2 cellular contexts compared by ENCODE assay signal in the genomic region with DNA sequence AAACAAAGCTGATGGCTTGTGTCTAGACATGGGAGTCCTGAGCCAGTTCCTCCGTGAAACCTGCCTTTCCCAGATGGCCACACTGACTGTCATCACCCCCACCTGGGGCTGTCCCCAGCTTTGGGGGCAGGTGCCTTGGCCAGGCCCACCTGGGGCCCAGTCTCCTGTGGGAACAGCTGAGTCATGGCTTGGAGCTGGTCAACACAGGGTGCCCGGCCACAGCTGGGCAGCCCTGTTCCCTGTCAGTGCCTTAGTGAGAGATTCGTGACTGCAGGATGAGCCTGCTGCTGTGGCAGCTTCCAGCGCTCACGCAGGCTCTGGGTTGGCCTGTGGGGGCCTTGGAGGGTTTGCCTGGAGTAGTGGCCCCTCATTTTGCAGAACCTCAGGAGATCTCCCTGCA.
TF ChIP-seq lines count a peak whose summit lies in the region.

No MANE protein-coding gene starts in this region.

TF ChIP-seq in SK-N-SH treated with all-trans-retinoic acid at 6 μM for 48 hours, 23 proteins besides CTCF, POLR2A, EP300 and RAD21 (continued from another document):
- TF ChIP-seq, protein P1, sequence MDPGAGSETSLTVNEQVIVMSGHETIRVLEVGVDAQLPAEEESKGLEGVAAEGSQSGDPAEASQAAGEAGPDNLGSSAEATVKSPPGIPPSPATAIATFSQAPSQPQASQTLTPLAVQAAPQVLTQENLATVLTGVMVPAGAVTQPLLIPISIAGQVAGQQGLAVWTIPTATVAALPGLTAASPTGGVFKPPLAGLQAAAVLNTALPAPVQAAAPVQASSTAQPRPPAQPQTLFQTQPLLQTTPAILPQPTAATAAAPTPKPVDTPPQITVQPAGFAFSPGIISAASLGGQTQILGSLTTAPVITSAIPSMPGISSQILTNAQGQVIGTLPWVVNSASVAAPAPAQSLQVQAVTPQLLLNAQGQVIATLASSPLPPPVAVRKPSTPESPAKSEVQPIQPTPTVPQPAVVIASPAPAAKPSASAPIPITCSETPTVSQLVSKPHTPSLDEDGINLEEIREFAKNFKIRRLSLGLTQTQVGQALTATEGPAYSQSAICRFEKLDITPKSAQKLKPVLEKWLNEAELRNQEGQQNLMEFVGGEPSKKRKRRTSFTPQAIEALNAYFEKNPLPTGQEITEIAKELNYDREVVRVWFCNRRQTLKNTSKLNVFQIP (CRISPR knock-in tag; IDR thresholded peaks at IDR 0.05; ENCODE audit: borderline replicate concordance, low read depth): no peak
- TF ChIP-seq BACH2 (CRISPR knock-in tag; IDR thresholded peaks at IDR 0.05; ENCODE audit: borderline replicate concordance) (no peak), ZNF8 (CRISPR knock-in tag; IDR thresholded peaks at IDR 0.05) (no peak), ARNTL (CRISPR knock-in tag; IDR thresholded peaks at IDR 0.05; ENCODE audit: borderline replicate concordance, low read depth) (no peak), ZNF565 (CRISPR knock-in tag; conservative IDR thresholded peaks at IDR 0.05; ENCODE audit: low read depth) (no peak), OSR1 (CRISPR knock-in tag; IDR thresholded peaks at IDR 0.05) (no peak)
- TF ChIP-seq, protein P2, sequence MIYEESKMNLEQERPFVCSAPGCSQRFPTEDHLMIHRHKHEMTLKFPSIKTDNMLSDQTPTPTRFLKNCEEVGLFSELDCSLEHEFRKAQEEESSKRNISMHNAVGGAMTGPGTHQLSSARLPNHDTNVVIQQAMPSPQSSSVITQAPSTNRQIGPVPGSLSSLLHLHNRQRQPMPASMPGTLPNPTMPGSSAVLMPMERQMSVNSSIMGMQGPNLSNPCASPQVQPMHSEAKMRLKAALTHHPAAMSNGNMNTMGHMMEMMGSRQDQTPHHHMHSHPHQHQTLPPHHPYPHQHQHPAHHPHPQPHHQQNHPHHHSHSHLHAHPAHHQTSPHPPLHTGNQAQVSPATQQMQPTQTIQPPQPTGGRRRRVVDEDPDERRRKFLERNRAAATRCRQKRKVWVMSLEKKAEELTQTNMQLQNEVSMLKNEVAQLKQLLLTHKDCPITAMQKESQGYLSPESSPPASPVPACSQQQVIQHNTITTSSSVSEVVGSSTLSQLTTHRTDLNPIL (CRISPR knock-in tag; IDR thresholded peaks at IDR 0.05; ENCODE audit: low read depth): no peak

TF ChIP-seq in SK-N-SH, 30 proteins besides CTCF, POLR2A, EP300 and RAD21 (continued from another document):
- TF ChIP-seq, protein P3, sequence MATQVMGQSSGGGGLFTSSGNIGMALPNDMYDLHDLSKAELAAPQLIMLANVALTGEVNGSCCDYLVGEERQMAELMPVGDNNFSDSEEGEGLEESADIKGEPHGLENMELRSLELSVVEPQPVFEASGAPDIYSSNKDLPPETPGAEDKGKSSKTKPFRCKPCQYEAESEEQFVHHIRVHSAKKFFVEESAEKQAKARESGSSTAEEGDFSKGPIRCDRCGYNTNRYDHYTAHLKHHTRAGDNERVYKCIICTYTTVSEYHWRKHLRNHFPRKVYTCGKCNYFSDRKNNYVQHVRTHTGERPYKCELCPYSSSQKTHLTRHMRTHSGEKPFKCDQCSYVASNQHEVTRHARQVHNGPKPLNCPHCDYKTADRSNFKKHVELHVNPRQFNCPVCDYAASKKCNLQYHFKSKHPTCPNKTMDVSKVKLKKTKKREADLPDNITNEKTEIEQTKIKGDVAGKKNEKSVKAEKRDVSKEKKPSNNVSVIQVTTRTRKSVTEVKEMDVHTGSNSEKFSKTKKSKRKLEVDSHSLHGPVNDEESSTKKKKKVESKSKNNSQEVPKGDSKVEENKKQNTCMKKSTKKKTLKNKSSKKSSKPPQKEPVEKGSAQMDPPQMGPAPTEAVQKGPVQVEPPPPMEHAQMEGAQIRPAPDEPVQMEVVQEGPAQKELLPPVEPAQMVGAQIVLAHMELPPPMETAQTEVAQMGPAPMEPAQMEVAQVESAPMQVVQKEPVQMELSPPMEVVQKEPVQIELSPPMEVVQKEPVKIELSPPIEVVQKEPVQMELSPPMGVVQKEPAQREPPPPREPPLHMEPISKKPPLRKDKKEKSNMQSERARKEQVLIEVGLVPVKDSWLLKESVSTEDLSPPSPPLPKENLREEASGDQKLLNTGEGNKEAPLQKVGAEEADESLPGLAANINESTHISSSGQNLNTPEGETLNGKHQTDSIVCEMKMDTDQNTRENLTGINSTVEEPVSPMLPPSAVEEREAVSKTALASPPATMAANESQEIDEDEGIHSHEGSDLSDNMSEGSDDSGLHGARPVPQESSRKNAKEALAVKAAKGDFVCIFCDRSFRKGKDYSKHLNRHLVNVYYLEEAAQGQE (IDR thresholded peaks at IDR 0.05; ENCODE audit: low read depth, low read length): no peak
- no peak for TF ChIP-seq SMC3 (IDR thresholded peaks at IDR 0.05; ENCODE audit: low read depth, low read length)
- TF ChIP-seq, protein P4, sequence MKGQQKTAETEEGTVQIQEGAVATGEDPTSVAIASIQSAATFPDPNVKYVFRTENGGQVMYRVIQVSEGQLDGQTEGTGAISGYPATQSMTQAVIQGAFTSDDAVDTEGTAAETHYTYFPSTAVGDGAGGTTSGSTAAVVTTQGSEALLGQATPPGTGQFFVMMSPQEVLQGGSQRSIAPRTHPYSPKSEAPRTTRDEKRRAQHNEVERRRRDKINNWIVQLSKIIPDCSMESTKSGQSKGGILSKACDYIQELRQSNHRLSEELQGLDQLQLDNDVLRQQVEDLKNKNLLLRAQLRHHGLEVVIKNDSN (IDR thresholded peaks at IDR 0.05; ENCODE audit: borderline replicate concordance, low read depth): no peak
- no peak for TF ChIP-seq EZH2phosphoT487 (IDR thresholded peaks at IDR 0.05; ENCODE audit: borderline replicate concordance, low read depth)
- TF ChIP-seq, protein P5, sequence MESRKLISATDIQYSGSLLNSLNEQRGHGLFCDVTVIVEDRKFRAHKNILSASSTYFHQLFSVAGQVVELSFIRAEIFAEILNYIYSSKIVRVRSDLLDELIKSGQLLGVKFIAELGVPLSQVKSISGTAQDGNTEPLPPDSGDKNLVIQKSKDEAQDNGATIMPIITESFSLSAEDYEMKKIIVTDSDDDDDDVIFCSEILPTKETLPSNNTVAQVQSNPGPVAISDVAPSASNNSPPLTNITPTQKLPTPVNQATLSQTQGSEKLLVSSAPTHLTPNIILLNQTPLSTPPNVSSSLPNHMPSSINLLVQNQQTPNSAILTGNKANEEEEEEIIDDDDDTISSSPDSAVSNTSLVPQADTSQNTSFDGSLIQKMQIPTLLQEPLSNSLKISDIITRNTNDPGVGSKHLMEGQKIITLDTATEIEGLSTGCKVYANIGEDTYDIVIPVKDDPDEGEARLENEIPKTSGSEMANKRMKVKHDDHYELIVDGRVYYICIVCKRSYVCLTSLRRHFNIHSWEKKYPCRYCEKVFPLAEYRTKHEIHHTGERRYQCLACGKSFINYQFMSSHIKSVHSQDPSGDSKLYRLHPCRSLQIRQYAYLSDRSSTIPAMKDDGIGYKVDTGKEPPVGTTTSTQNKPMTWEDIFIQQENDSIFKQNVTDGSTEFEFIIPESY (IDR thresholded peaks at IDR 0.05; ENCODE audit: borderline replicate concordance, low read depth): no peak
- TF ChIP-seq TEAD4 (IDR thresholded peaks at IDR 0.05; ENCODE audit: borderline replicate concordance, insufficient read depth): no peak
